10 cellular contexts compared by ENCODE assay signal in genomic region chr15:80778621-80778963, GRCh38. TPM values are rescaled to one million over a fixed set of nuclear protein-coding genes. Genes with fewer than 3 reads are reported as not detected.
DNase-seq lines count a peak whose midpoint lies in the region; ATAC-seq and TF ChIP-seq lines count a peak whose summit lies in the region.
"Had no signal": no experiment of that assay in that cellular context is flagged by ENCODE, and none has a peak within 500 bp of the region (broad histone marks: within the 10 kb centered on the region; RNA-seq: fewer than 3 reads in every experiment).

No MANE protein-coding gene starts in this region.

- H3K9me3 Mint-ChIP-seq in activated naive CD8-positive, alpha-beta T cell treated with anti-CD3 and anti-CD28 coated beads, Interleukin-2, amount 50 U/mL, for 24 hours: no peaks in the 10 kb centered on the region
- H3K9me3 Mint-ChIP-seq: activated naive CD4-positive, alpha-beta T cell treated with anti-CD3 and anti-CD28 coated beads, Interleukin-2, amount 50 U/mL, for 24 hours had no signal

- H3K27ac ChIP-seq in GM23248 (no peak overlapping the region), Panc1 (ENCODE audit: low read length) (no peak overlapping the region), sigmoid colon (no peak overlapping the region)

- H3K9me2 ChIP-seq in GM23248 (ENCODE audit: insufficient read depth): no peaks in the 10 kb centered on the region

- H3K4me1 Mint-ChIP-seq in activated naive CD8-positive, alpha-beta T cell treated with anti-CD3 and anti-CD28 coated beads, Interleukin-2, amount 50 U/mL, for 24 hours: peaks cover 11% of the 10 kb centered on the region

- CTCF ChIA-PET in Panc1 (lab: Charles Lee): interaction anchor here (0.6 to 5.2 kb wide), 3 partner anchors 178 to 211 kb away, joined by 7 to 65 read pairs (median 8); no protein-coding TSS in a partner anchor

- peaks cover 42% of the 10 kb centered on the region for H3K27me3 Mint-ChIP-seq in activated naive CD8-positive, alpha-beta T cell treated with anti-CD3 and anti-CD28 coated beads, Interleukin-2, amount 50 U/mL, for 24 hours

- WGBS in GM23248 (ENCODE audit: low coverage in 1 of 2, low lambda C conversion rate in 2 of 2, missing lambda C conversion rate in 2 of 2), 2 experiments: 35 to 37% methylated on average over 7 of the region's 7 CpGs
- WGBS in sigmoid colon, 2 donors: 15 to 26% methylated on average over 7 of the region's 7 CpGs

- H3K4me3 ChIP-seq in GM23248 (peak overlapping the region; percentile 76), Panc1 (ENCODE audit: low read depth in 2 of 2, low read length in 2 of 2) (peak overlapping the region; percentile 50 to 57), fibroblast of the aortic adventitia (ENCODE audit: low read depth, low read length) (peak overlapping the region; percentile 17), sigmoid colon (peak overlapping the region in 3 of 4 donors; percentile 49 to 58 (median 54))

- H3K27me3 ChIP-seq in GM23248 (replicated peaks; ENCODE audit: insufficient read depth) (no peaks in the 10 kb centered on the region), Panc1 (ENCODE audit: control insufficient read depth, insufficient read depth, low read length) (peaks cover 31% of the 10 kb centered on the region), sigmoid colon (peaks cover 0 to 25% (median 4%) of the 10 kb centered on the region in 3 donors)

- no peak overlapping the region for H2AFZ ChIP-seq in GM23248

- no TSS peak for BruUV-seq in Panc1 (replicated peaks; lab: Mats Ljungman, UMichigan)

- H3K36me3 ChIP-seq in GM23248 (ENCODE audit: low read depth) (peaks cover 15% of the 10 kb centered on the region), Panc1 (ENCODE audit: control insufficient read depth, insufficient read depth, low read length) (no peaks in the 10 kb centered on the region), sigmoid colon (no peaks in the 10 kb centered on the region)

- POLR2A ChIA-PET in Panc1 (lab: Charles Lee): no interaction called here

- 0 out of 2 replicates have a peak, but pooled peaks cover 15% of the 10 kb centered on the region for H4K20me1 ChIP-seq in GM23248 (ENCODE audit: insufficient read depth)

- H3K79me2 ChIP-seq in GM23248 (ENCODE audit: insufficient read depth): peaks cover 22% of the 10 kb centered on the region; the same call in 1 of the 2 replicates

- H3K4me3 Mint-ChIP-seq in activated naive CD8-positive, alpha-beta T cell treated with anti-CD3 and anti-CD28 coated beads, Interleukin-2, amount 50 U/mL, for 24 hours: no peak overlapping the region
- H3K4me3 Mint-ChIP-seq: activated naive CD4-positive, alpha-beta T cell treated with anti-CD3 and anti-CD28 coated beads, Interleukin-2, amount 50 U/mL, for 24 hours had no signal

- TF ChIP-seq EP300 in sigmoid colon (IDR thresholded peaks at IDR 0.05): no peak

- H3K4me1 ChIP-seq in GM23248 (ENCODE audit: insufficient read depth) (peaks cover 35% of the 10 kb centered on the region), Panc1 (ENCODE audit: control insufficient read depth, insufficient read depth, low read length) (peaks cover 6% of the 10 kb centered on the region; the same call in 1 of the 2 replicates), sigmoid colon (peaks cover 0 to 30% (median 24%) of the 10 kb centered on the region in 4 donors)

- DNase-seq in GM23248 (no peak), Panc1 (ENCODE audit: low read depth, low spot score) (no peak), fibroblast of the aortic adventitia (ENCODE audit: low read depth) (peak; percentile 53), sigmoid colon (no peak), NCI-H446 treated with DMSO at 0.1 percent for 48 hours (lab: John Stamatoyannopoulos, UW) (no peak), Ammon's horn (ENCODE audit: low spot score) (no peak)
- DNase-seq in activated naive CD8-positive, alpha-beta T cell treated with anti-CD3 and anti-CD28 coated beads, Interleukin-2, amount 50 U/mL, for 24 hours: no peak
- DNase-seq: activated CD4-positive, alpha-beta T cell treated with anti-CD3 and anti-CD28 coated beads, Interleukin-2, amount 50 U/mL, for 4 hours had no signal

- no peak overlapping the region for H3K9ac ChIP-seq in GM23248

- intact Hi-C loops in Panc1 (cut with micrococcal nuclease; ENCODE audit: unreplicated experiment): no loop called here
- intact Hi-C loops in sigmoid colon (cut with DNase I): loop anchor here (1.0 to 10.0 kb wide), 2 partner anchors 84 to 192 kb away; partner anchors contain the start of gene ABHD17C

- in situ Hi-C loops in GM23248 (cut with MboI): loop anchor here (10.0 kb wide), 1 partner anchor 214 kb away; no protein-coding TSS in a partner anchor
- in situ Hi-C loops in Panc1 (cut with HindIII; ENCODE audit: low pct_unique_long_range_greater_than_20kb, low sequenced_read_pairs): no loop called here

- TF ChIP-seq CTCF in Panc1 (IDR thresholded peaks at IDR 0.05): no peak
- TF ChIP-seq CTCF in fibroblast of the aortic adventitia (IDR thresholded peaks at IDR 0.05; ENCODE audit: insufficient read depth, low read length): no peak
- TF ChIP-seq CTCF in sigmoid colon (IDR thresholded peaks at IDR 0.05): no peak

- TF ChIP-seq POLR2A in sigmoid colon (IDR thresholded peaks at IDR 0.05): no peak

- no peak overlapping the region for H3K27ac Mint-ChIP-seq in activated naive CD8-positive, alpha-beta T cell treated with anti-CD3 and anti-CD28 coated beads, Interleukin-2, amount 50 U/mL, for 24 hours
- H3K27ac Mint-ChIP-seq: activated naive CD4-positive, alpha-beta T cell treated with anti-CD3 and anti-CD28 coated beads, Interleukin-2, amount 50 U/mL, for 24 hours had no signal

- peaks cover 60% of the 10 kb centered on the region for H3F3A ChIP-seq in GM23248 (ENCODE audit: insufficient read depth)

- H3K36me3 Mint-ChIP-seq in activated naive CD8-positive, alpha-beta T cell treated with anti-CD3 and anti-CD28 coated beads, Interleukin-2, amount 50 U/mL, for 24 hours (ENCODE audit: low read depth): no peaks in the 10 kb centered on the region
- H3K36me3 Mint-ChIP-seq: activated naive CD4-positive, alpha-beta T cell treated with anti-CD3 and anti-CD28 coated beads, Interleukin-2, amount 50 U/mL, for 24 hours had no signal

- H3K9me3 ChIP-seq in GM23248 (ENCODE audit: low read depth) (no peaks in the 10 kb centered on the region), Panc1 (ENCODE audit: control insufficient read depth, insufficient read depth, low read depth, low read length) (no peaks in the 10 kb centered on the region), sigmoid colon (no peaks in the 10 kb centered on the region)

- ATAC-seq in Panc1 (no peak), GM19463 (IDR thresholded peaks at IDR 0.05; ENCODE audit: unreplicated experiment) (no peak)
- no peak for ATAC-seq in activated naive CD8-positive, alpha-beta T cell treated with anti-CD3 and anti-CD28 coated beads, Interleukin-2, amount 50 U/mL, for 24 hours

- H3K4me2 ChIP-seq in GM23248 (ENCODE audit: unreplicated experiment): peak overlapping the region; percentile 20

RNA-seq across cellular contexts. Expression of gene CEMIP, which starts 0.6 kb away (rescaled TPM):
- total RNA-seq in GM23248 (2014; rRNA removed; shearing (Covaris generic)): 213 and 232 TPM in 2 replicates
- polyA plus RNA-seq in GM23248 (2016; fragmentation: Nextera tagmentation; extraction: Ambion mirVana) (134 and 137 TPM in 2 replicates), sigmoid colon (1 to 10 TPM in 1 of 3 donors, under 1 TPM in 2; under 0.01 to 2.1 (median 0.23) TPM)
- total RNA-seq in Panc1 (2021; ENCODE audit: unreplicated experiment) (0.46 TPM), fibroblast of the aortic adventitia (ENCODE audit: low replicate concordance) (225 and 249 TPM in 2 replicates), sigmoid colon (under 1 TPM in 2 of 4 donors, not detected in 2; under 0.01 TPM)
- 0.70 TPM for polyA plus RNA-seq in Panc1 (2012; ENCODE audit: insufficient read length)

Comparison
In these comparisons a context has a peak if more than half of its experiments do, and no peak if none do; other contexts are left out.
1. H3K4me3 ChIP-seq: peak in every context shown above with its lines; median percentile 76 in GM23248; 54 in sigmoid colon; 54 in Panc1; 17 in fibroblast of the aortic adventitia.
2. RNA of gene CEMIP, which starts 0.6 kb away (total RNA-seq): 225 to 249 TPM in fibroblast of the aortic adventitia and 213 to 232 TPM in GM23248; 0.46 TPM in Panc1 (single experiment) and under 0.01 TPM in sigmoid colon; every median in the first group is over 100 times any median in the second.